1 cellular context compared by ENCODE assay signal in genomic region chr12:53739285-53740129, GRCh38.
TF ChIP-seq lines count a peak whose summit lies in the region.

No MANE protein-coding gene starts in this region.

TF ChIP-seq in SK-N-SH treated with all-trans-retinoic acid at 6 μM for 48 hours, 23 proteins besides CTCF, POLR2A, EP300 and RAD21 (continued from another document):
- TF ChIP-seq TSHZ2 (CRISPR knock-in tag; IDR thresholded peaks at IDR 0.05), result no peak
- no peak for TF ChIP-seq ZFP30 (CRISPR knock-in tag; IDR thresholded peaks at IDR 0.05)
- no peak for TF ChIP-seq RARB (CRISPR knock-in tag; IDR thresholded peaks at IDR 0.05)
- no peak for TF ChIP-seq PPARA (CRISPR knock-in tag; IDR thresholded peaks at IDR 0.05; ENCODE audit: borderline replicate concordance)
- TF ChIP-seq CSDC2 (CRISPR knock-in tag; IDR thresholded peaks at IDR 0.05), result no peak
- no peak for TF ChIP-seq PATZ1 (CRISPR knock-in tag; IDR thresholded peaks at IDR 0.05; ENCODE audit: borderline replicate concordance)
- TF ChIP-seq CSRNP3 (CRISPR knock-in tag; IDR thresholded peaks at IDR 0.05), result no peak
- TF ChIP-seq TOX (CRISPR knock-in tag; IDR thresholded peaks at IDR 0.05; ENCODE audit: borderline replicate concordance), result no peak
- no peak for TF ChIP-seq ZNF8 (CRISPR knock-in tag; IDR thresholded peaks at IDR 0.05)
- no peak for TF ChIP-seq TCF4 (CRISPR knock-in tag; IDR thresholded peaks at IDR 0.05; ENCODE audit: borderline replicate concordance)
- no peak for TF ChIP-seq OSR1 (CRISPR knock-in tag; IDR thresholded peaks at IDR 0.05)
- TF ChIP-seq ARNTL (CRISPR knock-in tag; IDR thresholded peaks at IDR 0.05; ENCODE audit: borderline replicate concordance, low read depth), result no peak
TF ChIP-seq in SK-N-SH treated with all-trans-retinoic acid at 6 μM for 48 hours: peak in this region for 0.
